In the genomic region with DNA sequence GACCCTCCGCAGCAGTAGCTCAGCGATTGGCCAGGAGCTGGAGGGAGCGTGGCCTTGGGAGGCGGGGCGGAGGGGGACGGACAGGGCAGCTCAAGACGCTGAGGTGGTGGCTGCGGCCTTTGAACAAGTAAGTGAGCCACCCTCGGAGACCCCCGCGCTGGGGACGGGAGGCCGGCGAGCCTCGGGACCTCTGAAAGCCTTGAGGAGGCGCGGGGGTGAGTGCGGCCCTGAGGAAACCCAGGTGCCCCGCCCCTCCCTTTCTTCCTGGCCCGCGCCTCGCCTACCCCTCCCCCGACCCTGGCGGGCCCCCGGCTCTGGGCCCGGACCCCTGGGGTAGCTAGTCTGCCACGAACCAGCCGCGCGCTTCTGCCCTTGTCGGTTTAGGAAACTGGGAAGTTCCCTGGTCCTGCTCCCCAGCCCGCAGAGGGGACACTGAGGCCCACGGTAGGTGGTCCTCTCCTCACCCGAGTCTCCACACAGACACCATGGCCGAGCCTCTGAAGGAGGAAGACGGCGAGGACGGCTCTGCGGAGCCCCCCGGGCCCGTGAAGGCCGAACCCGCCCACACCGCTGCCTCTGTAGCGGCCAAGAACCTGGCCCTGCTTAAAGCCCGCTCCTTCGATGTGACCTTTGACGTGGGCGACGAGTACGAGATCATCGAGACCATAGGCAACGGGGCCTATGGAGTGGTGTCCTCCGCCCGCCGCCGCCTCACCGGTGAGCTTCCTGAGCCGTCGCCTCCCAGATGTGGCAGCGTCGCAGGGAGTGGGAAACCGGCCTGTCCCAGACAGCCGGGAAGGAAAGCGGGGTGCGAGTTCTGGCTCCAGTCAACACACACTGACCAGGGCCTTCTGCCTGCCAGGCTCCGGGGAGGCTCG, we compare ENCODE assay signal across 8 cellular contexts. TPM values are rescaled to one million over a fixed set of nuclear protein-coding genes. Genes with fewer than 3 reads are reported as not detected.
DNase-seq lines count a peak whose midpoint lies in the region; ATAC-seq, FAIRE-seq and TF ChIP-seq lines count a peak whose summit lies in the region.

A gene (plus strand): TSS at position 83 of the 878 bp plus-strand sequence. CDS start 403 bp downstream, at position 486.

- H3K4ac ChIP-seq in neuronal stem cell (ENCODE audit: low read length) = peak within 1 kb of the TSS; percentile 30

- peak within 1 kb of the TSS; percentile 94 for H3K4me2 ChIP-seq in DND-41 (ENCODE audit: insufficient read depth, low read length)
- H3K4me2 ChIP-seq in neuronal stem cell (ENCODE audit: insufficient read depth, low read length, poor library complexity, severe bottlenecking) = peak within 1 kb of the TSS; percentile 85

- FAIRE-seq in D721Med (lab: Jason Lieb, UNC) = no peak

- H4K20me1 ChIP-seq in DND-41 (ENCODE audit: insufficient read depth, low read length) = peaks cover 15% of the 10 kb centered on the region

- H3K27ac ChIP-seq in DND-41 (ENCODE audit: low read length) = peak within 1 kb of the TSS; percentile 92
- peak within 1 kb of the TSS; percentile 99 for H3K27ac ChIP-seq in neuronal stem cell (replicated peaks; ENCODE audit: low read length)

- H3K9me3 ChIP-seq in DND-41 (ENCODE audit: insufficient read depth, low read length, severe bottlenecking) (no peaks in the 10 kb centered on the region), neuronal stem cell (replicated peaks in 1 of 2; ENCODE audit: control insufficient read depth in 2 of 2, insufficient read depth in 1 of 2, low read depth in 1 of 2, low read length in 2 of 2) (no peaks in the 10 kb centered on the region)

- H3K36me3 ChIP-seq in DND-41 (ENCODE audit: insufficient read depth, low read length) (peaks cover 46% of the 10 kb centered on the region), neuronal stem cell (replicated peaks in 1 of 2; ENCODE audit: control insufficient read depth in 2 of 2, insufficient read depth in 2 of 2, low read length in 2 of 2) (peaks cover 32 to 51% of the 10 kb centered on the region in 2 donors)

- H3K4me1 Mint-ChIP-seq in HFFc6 (ENCODE audit: low read depth) = peaks cover 36% of the 10 kb centered on the region
- H3K4me1 Mint-ChIP-seq in T-helper 1 cell treated with Interleukin-12 subunit alpha and Interleukin-12 subunit beta and Interleukin-4 antibody, amounts not matched to agents 30 μg/mL and 1 μg/mL, for 36 hours (ENCODE audit: low read depth) = peaks cover 18% of the 10 kb centered on the region

- ATAC-seq in DND-41 (ENCODE audit: insufficient read depth, low read depth) (peak; percentile 29), GM21367 (IDR thresholded peaks at IDR 0.05; ENCODE audit: unreplicated experiment) (no peak)

- TF ChIP-seq CTCF in DND-41 (IDR thresholded peaks at IDR 0.05; ENCODE audit: borderline replicate concordance, extremely low read depth, low read length, poor library complexity, severe bottlenecking) = no peak
- no peak for TF ChIP-seq CTCF in HFFc6 (IDR thresholded peaks at IDR 0.05)
- no peak for TF ChIP-seq CTCF in fibroblast of the aortic adventitia (IDR thresholded peaks at IDR 0.05; ENCODE audit: insufficient read depth, low read length)
- no peak for TF ChIP-seq CTCF in D721Med (IDR thresholded peaks at IDR 0.05; ENCODE audit: insufficient read depth, missing control alignments)

- H2AFZ ChIP-seq in DND-41 (ENCODE audit: low read depth, low read length) (peak within 1 kb of the TSS; percentile 85), neuronal stem cell (ENCODE audit: low read length) (peak within 1 kb of the TSS; percentile 98)

- no peak for DNase-seq in DND-41
- DNase-seq in HFFc6 = no peak
- no peak for DNase-seq in fibroblast of the aortic adventitia (ENCODE audit: low read depth)
- no peak for DNase-seq in neuronal stem cell (ENCODE audit: low spot score)
- DNase-seq in stimulated activated CD4-positive, alpha-beta T cell treated with anti-CD3 and anti-CD28 coated beads, Interleukin-12 subunit alpha, Interleukin-12 subunit beta, amount 100 ng/mL, for 4 hours = no peak
- DNase-seq in D721Med (ENCODE audit: insufficient read length, low spot score) = no peak

- peak within 1 kb of the TSS; percentile 95 for H3K4me3 Mint-ChIP-seq in HFFc6
- H3K4me3 Mint-ChIP-seq in T-helper 1 cell treated with Interleukin-12 subunit alpha and Interleukin-12 subunit beta and Interleukin-4 antibody, amounts not matched to agents 30 μg/mL and 1 μg/mL, for 36 hours = peak within 1 kb of the TSS; percentile 98

- H3K27me3 Mint-ChIP-seq in HFFc6 (ENCODE audit: insufficient read depth) = peaks cover 3% of the 10 kb centered on the region
- H3K27me3 Mint-ChIP-seq in T-helper 1 cell treated with Interleukin-12 subunit alpha and Interleukin-12 subunit beta and Interleukin-4 antibody, amounts not matched to agents 30 μg/mL and 1 μg/mL, for 36 hours (ENCODE audit: low read depth) = no peaks in the 10 kb centered on the region

- peaks cover 17% of the 10 kb centered on the region for H3K36me3 Mint-ChIP-seq in HFFc6 (ENCODE audit: low read depth)
- H3K36me3 Mint-ChIP-seq in T-helper 1 cell treated with Interleukin-12 subunit alpha and Interleukin-12 subunit beta and Interleukin-4 antibody, amounts not matched to agents 30 μg/mL and 1 μg/mL, for 36 hours (ENCODE audit: low read depth) = peaks cover 22% of the 10 kb centered on the region

- H3K79me2 ChIP-seq in DND-41 (ENCODE audit: insufficient read depth, low read length) = peaks cover 14% of the 10 kb centered on the region

- peak within 1 kb of the TSS; percentile 55 for H2BK15ac ChIP-seq in neuronal stem cell (ENCODE audit: low read length)

- H3K18ac ChIP-seq in neuronal stem cell (ENCODE audit: low read length) = peak within 1 kb of the TSS; percentile 94

- H4K91ac ChIP-seq in neuronal stem cell (ENCODE audit: low read depth, low read length, poor library complexity) = no peak within 1 kb of the TSS

- H3K4me1 ChIP-seq in DND-41 (ENCODE audit: insufficient read depth, low read length) (peaks cover 24% of the 10 kb centered on the region), neuronal stem cell (ENCODE audit: control insufficient read depth in 2 of 2, insufficient read depth in 1 of 2, low read depth in 1 of 2, low read length in 2 of 2) (peaks cover 7 to 9% of the 10 kb centered on the region in 2 donors)

- H3K27me3 ChIP-seq in DND-41 (ENCODE audit: insufficient read depth, low read length, poor library complexity) (no peaks in the 10 kb centered on the region), neuronal stem cell (ENCODE audit: control insufficient read depth in 3 of 3, insufficient read depth in 3 of 3, low read depth in 1 of 3, low read length in 3 of 3) (no peaks in the 10 kb centered on the region)

- H3K9me3 Mint-ChIP-seq in HFFc6 = no peaks in the 10 kb centered on the region
- no peaks in the 10 kb centered on the region for H3K9me3 Mint-ChIP-seq in T-helper 1 cell treated with Interleukin-12 subunit alpha and Interleukin-12 subunit beta and Interleukin-4 antibody, amounts not matched to agents 30 μg/mL and 1 μg/mL, for 36 hours

- H3K27ac Mint-ChIP-seq in HFFc6 = peak within 1 kb of the TSS; percentile 99
- peak within 1 kb of the TSS; percentile 100 for H3K27ac Mint-ChIP-seq in T-helper 1 cell treated with Interleukin-12 subunit alpha and Interleukin-12 subunit beta and Interleukin-4 antibody, amounts not matched to agents 30 μg/mL and 1 μg/mL, for 36 hours

- H3K4me3 ChIP-seq in DND-41 (ENCODE audit: low read depth in 1 of 2, low read length in 2 of 2) (peak within 1 kb of the TSS; percentile 35 to 78), fibroblast of the aortic adventitia (ENCODE audit: low read depth, low read length) (peak within 1 kb of the TSS; percentile 89), neuronal stem cell (ENCODE audit: low read length in 2 of 2) (peak within 1 kb of the TSS; percentile 93 to 97)

- peak within 1 kb of the TSS; percentile 75 for H3K9ac ChIP-seq in DND-41 (ENCODE audit: low read depth, low read length)
- peak within 1 kb of the TSS; percentile 89 for H3K9ac ChIP-seq in neuronal stem cell (ENCODE audit: low read depth, low read length, poor library complexity)

- H3K14ac ChIP-seq in neuronal stem cell (ENCODE audit: low read length) = no peak within 1 kb of the TSS

- peak within 1 kb of the TSS; percentile 43 for H3K23ac ChIP-seq in neuronal stem cell (ENCODE audit: low read depth, low read length, poor library complexity)

- H4K8ac ChIP-seq in neuronal stem cell (ENCODE audit: low read depth, low read length) = no peak within 1 kb of the TSS

- H2BK120ac ChIP-seq in neuronal stem cell (ENCODE audit: low read depth, low read length) = no peak within 1 kb of the TSS

- H3K79me1 ChIP-seq in neuronal stem cell (ENCODE audit: low read depth, low read length) = peaks cover 11% of the 10 kb centered on the region

- WGBS in neuronal stem cell (ENCODE audit: extremely low coverage in 2 of 2, insufficient read length in 2 of 2, insufficient replicate concordance in 1 of 2), 2 donors = no CpG with 5 or more reads among the region's 68 CpGs

- H2BK5ac ChIP-seq in neuronal stem cell (ENCODE audit: low read length) = peak within 1 kb of the TSS; percentile 90

- no peak within 1 kb of the TSS for H2BK12ac ChIP-seq in neuronal stem cell (ENCODE audit: low read length)

- H2AK5ac ChIP-seq in neuronal stem cell (ENCODE audit: low read depth, low read length) = peak within 1 kb of the TSS; percentile 66

RNA-seq across cellular contexts. Expression of the gene that starts here (rescaled TPM):
- total RNA-seq in HFFc6 (2021; fragmentation: NEBNext Ultra II Directional; extraction: Animal tissue kit (Norgen Biotek cat#: 25700)) = 10 to 100 TPM; 18.5 to 27.1 (median 23.9) TPM
- total RNA-seq in fibroblast of the aortic adventitia (ENCODE audit: low replicate concordance) = 18.0 and 24.0 TPM in 2 replicates
- polyA plus RNA-seq in neuronal stem cell (2013, experiment 1 of 2) = 21.1 TPM
- polyA plus RNA-seq in neuronal stem cell (2013, experiment 2 of 2) = 21.3 TPM
